In genomic region chr2:73885406-73885805, GRCh38 we compare ENCODE assay signal across 27 cellular contexts. TPM values are rescaled to one million over a fixed set of nuclear protein-coding genes. Genes with fewer than 3 reads are reported as not detected.
"Had no signal": no experiment of that assay in that cellular context is flagged by ENCODE, and none has a peak within 500 bp of the region (broad histone marks: within the 10 kb centered on the region; RNA-seq: fewer than 3 reads in every experiment).

No MANE protein-coding gene starts in this region.

- DNase-seq: nephron progenitor cell; nucleus accumbens; ovary; posterior cingulate gyrus; psoas muscle; right cardiac atrium; right lobe of liver; sigmoid colon; small intestine; stimulated activated CD4-positive, alpha-beta T cell treated with anti-CD3 and anti-CD28 coated beads, Interleukin-15, amount 100 ng/mL, for 24 hours; stimulated activated CD4-positive, alpha-beta T cell treated with anti-CD3 and anti-CD28 coated beads, Interleukin-2, amount 100 ng/mL, for 24 hours; stimulated activated CD4-positive, alpha-beta T cell treated with anti-CD3 and anti-CD28 coated beads, Interleukin-2, amount 100 ng/mL, for 48 hours; stimulated activated CD4-positive, alpha-beta T cell treated with anti-CD3 and anti-CD28 coated beads, Interleukin-4, amount 100 ng/mL, for 24 hours; stimulated activated naive B cell treated with anti-CD40 and anti-IgM and Interleukin-4, amounts not matched to agents 10 μg/mL and 1 μg/mL and 100 μg/mL, for 72 hours; stimulated activated naive CD4-positive, alpha-beta T cell treated with Interleukin-2 at 50 U/mL for 16 hours; stomach; thyroid gland; trophoblast cell; upper lobe of left lung had no signal

- H3K27me3 ChIP-seq: ovary, right lobe of liver, sigmoid colon, stomach, thyroid gland, upper lobe of left lung, vagina had no signal

- FAIRE-seq: small intestine, urothelium cell line had no signal

- H3K4me1 ChIP-seq: parathyroid adenoma, psoas muscle, right lobe of liver, thyroid gland, tibial nerve, upper lobe of left lung, vagina had no signal

- H3K27ac ChIP-seq: neutrophil, ovary, parathyroid adenoma, psoas muscle, right lobe of liver, sigmoid colon, stomach, thoracic aorta, thyroid gland, tibial nerve, upper lobe of left lung, vagina had no signal

- H3K36me3 ChIP-seq: neutrophil, ovary, right lobe of liver, sigmoid colon, stomach, thoracic aorta, thyroid gland, tibial nerve, upper lobe of left lung, vagina had no signal

- H3K4me3 ChIP-seq: ovary, psoas muscle, right lobe of liver, sigmoid colon, stomach, thoracic aorta, thyroid gland, tibial nerve, upper lobe of left lung, vagina had no signal

- H3K9me3 ChIP-seq: neutrophil, ovary, psoas muscle, right lobe of liver, sigmoid colon, stomach, thoracic aorta, thyroid gland, tibial nerve, upper lobe of left lung, vagina had no signal

- ATAC-seq: psoas muscle; right cardiac atrium; right lobe of liver; stimulated activated naive B cell treated with anti-CD40 and anti-IgM and Interleukin-4, amounts not matched to agents 10 μg/mL and 1 μg/mL and 100 μg/mL, for 72 hours had no signal

- H3K9ac ChIP-seq: parathyroid adenoma had no signal

RNA-seq across cellular contexts. Expression of gene ACTG2, which starts 7.4 kb away (rescaled TPM):
- total RNA-seq: natural killer cell treated with Interleukin-12 subunit alpha and Interleukin-12 subunit beta and Interleukin-15 and Interleukin-18, amount 100 ng/mL, for 72 hours; neural crest cell had no signal
